In genomic region chr22:20979243-20979809, GRCh38 we compare ENCODE assay signal across 1 cellular context.
A peak's percentile ranks its signal among the peaks of the same experiment; 100 is the strongest.
TF ChIP-seq lines count a peak whose summit lies in the region.

No MANE protein-coding gene starts in this region.

TF ChIP-seq in WTC11, 78 proteins besides CTCF, POLR2A, EP300 and RAD21 (continued from another document):
- TF ChIP-seq PRDM15 (CRISPR knock-in tag; IDR thresholded peaks at IDR 0.05) (no peak), NR1H2 (CRISPR knock-in tag; IDR thresholded peaks at IDR 0.05) (no peak), SP1 (CRISPR knock-in tag; conservative IDR thresholded peaks at IDR 0.05) (peak; percentile 81), ZNF532 (CRISPR knock-in tag; IDR thresholded peaks at IDR 0.05; ENCODE audit: borderline replicate concordance) (no peak), MLX (CRISPR knock-in tag; IDR thresholded peaks at IDR 0.05) (no peak), OVOL2 (CRISPR knock-in tag; IDR thresholded peaks at IDR 0.05; ENCODE audit: borderline replicate concordance) (no peak), IRF1 (CRISPR knock-in tag; IDR thresholded peaks at IDR 0.05) (0 out of 2 replicates have a peak, but pooled peaks have one; percentile 27)
